In the genomic region with DNA sequence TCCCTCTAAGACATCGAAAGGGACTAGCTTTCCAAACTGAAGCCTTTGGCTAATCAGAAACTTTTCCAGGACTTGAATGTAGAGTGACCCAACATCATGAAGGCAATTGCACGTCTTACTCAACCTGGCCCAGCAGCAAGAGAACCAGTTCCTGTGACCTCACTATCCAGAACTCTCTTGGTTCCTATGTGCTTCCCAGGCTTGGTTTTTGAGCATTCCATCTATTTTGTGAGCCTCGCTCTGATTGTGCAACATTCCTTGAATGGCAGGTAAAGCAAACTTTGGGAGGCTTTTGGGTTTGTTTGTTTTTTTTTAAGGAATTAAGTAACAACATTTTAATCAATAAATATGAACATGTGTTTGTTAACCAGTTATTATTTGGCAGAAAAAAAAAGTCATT, we compare ENCODE assay signal across 32 cellular contexts.
"Had no signal": no experiment of that assay in that cellular context is flagged by ENCODE, and none has a peak within 500 bp of the region (broad histone marks: within the 10 kb centered on the region; RNA-seq: fewer than 3 reads in every experiment).

No MANE protein-coding gene starts in this region.

- DNase-seq: activated B cell treated with CpG ODN at 0.5 μM for 24 hours; activated CD4-positive, alpha-beta memory T cell treated with anti-CD3 and anti-CD28 coated beads for 36 hours; activated CD4-positive, alpha-beta T cell treated with anti-CD3 and anti-CD28 coated beads for 4 hours; activated CD4-positive, alpha-beta T cell treated with anti-CD3 and anti-CD28 coated beads, Interleukin-2, amount 10 ng/mL, durations not matched to agents 24 days and 14 days; activated CD4-positive, alpha-beta T cell treated with anti-CD3 and anti-CD28 coated beads, Interleukin-2, amount 50 U/mL, for 1 hour; activated CD4-positive, alpha-beta T cell treated with anti-CD3 and anti-CD28 coated beads, Interleukin-2, amount 50 U/mL, for 4 hours; activated CD4-positive, CD25-positive, alpha-beta regulatory T cell treated with anti-CD3 and anti-CD28 coated beads, Interleukin-2, amount 50 U/mL, for 72 hours; activated CD8-positive, alpha-beta memory T cell treated with anti-CD3 and anti-CD28 coated beads, Interleukin-2, amount 50 U/mL, for 4 hours; activated CD8-positive, alpha-beta T cell treated with anti-CD3 and anti-CD28 coated beads for 36 hours; activated effector memory CD4-positive, alpha-beta T cell treated with anti-CD3 and anti-CD28 coated beads, Interleukin-2, amount 50 U/mL, for 16 hours; activated gamma-delta T cell treated with Interleukin-2 at 50 U/mL for 16 hours; activated naive CD4-positive, alpha-beta T cell; activated naive CD4-positive, alpha-beta T cell treated with anti-CD3 and anti-CD28 coated beads for 36 hours; activated naive CD4-positive, alpha-beta T cell treated with anti-CD3 and anti-CD28 coated beads, Interleukin-2, amount 50 U/mL, for 16 hours; activated naive CD8-positive, alpha-beta T cell treated with anti-CD3 and anti-CD28 coated beads for 36 hours; activated T-cell treated with anti-CD3 and anti-CD28 coated beads for 4 hours; activated T-cell treated with anti-CD3 and anti-CD28 coated beads, Interleukin-2, amount 50 U/mL, for 1 hour; activated T-cell treated with anti-CD3 and anti-CD28 coated beads, Interleukin-2, amount 50 U/mL, for 4 hours; activated T-cell treated with anti-CD3 and anti-CD28 coated beads, Interleukin-2, amount 50 U/mL, for 72 hours; amygdala; anterior cingulate cortex; caudate nucleus; cerebellar nuclear complex; T-helper 2 cell; T-helper 9 cell had no signal

- H3K27ac ChIP-seq: ascending aorta, cardiac muscle cell, VCaP had no signal

- H3K27me3 ChIP-seq: ascending aorta, cardiac muscle cell had no signal

- H3K36me3 ChIP-seq: ascending aorta, cardiac muscle cell had no signal

- H3K9me3 ChIP-seq: ascending aorta had no signal

- FAIRE-seq: bronchial epithelial cell, TTC549 had no signal

- H3K4me3 ChIP-seq: ascending aorta, cardiac muscle cell had no signal

- ATAC-seq: activated CD8-positive, alpha-beta T cell treated with anti-CD3 and anti-CD28 coated beads for 36 hours; activated naive CD4-positive, alpha-beta T cell treated with anti-CD3 and anti-CD28 coated beads, Interleukin-2, amount 50 U/mL, for 72 hours; activated T-cell treated with anti-CD3 and anti-CD28 coated beads, Interleukin-2, amount 50 U/mL, for 4 hours; activated T-cell treated with anti-CD3 and anti-CD28 coated beads, Interleukin-2, amount 50 U/mL, for 72 hours; activated T-helper 17 cell treated with anti-CD3 and anti-CD28 coated beads, Interleukin-2, amount 50 U/mL, for 72 hours had no signal
